In the genomic region with DNA sequence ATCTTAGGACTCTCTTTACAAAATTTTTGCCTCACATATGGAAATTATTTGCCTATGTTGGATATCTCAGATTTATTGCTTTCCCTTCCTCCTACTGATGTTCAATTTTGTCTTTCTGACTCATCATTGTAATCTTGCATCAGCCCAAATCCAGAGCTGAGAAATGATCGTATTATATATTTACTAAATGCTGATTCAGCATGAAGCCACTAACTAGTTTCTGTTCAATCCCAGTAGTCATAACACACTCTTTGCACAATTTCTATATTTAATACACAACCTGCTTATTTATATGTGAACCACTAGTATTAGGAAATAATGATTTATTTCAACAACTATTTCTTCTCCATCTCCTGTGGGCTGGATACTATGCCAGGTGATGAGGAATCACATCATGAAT, we compare ENCODE assay signal across 20 cellular contexts.
DNase-seq lines count a peak whose midpoint lies in the region; ATAC-seq, FAIRE-seq and TF ChIP-seq lines count a peak whose summit lies in the region.
"Had no signal": no experiment of that assay in that cellular context is flagged by ENCODE, and none has a peak within 500 bp of the region (broad histone marks: within the 10 kb centered on the region; RNA-seq: fewer than 3 reads in every experiment).

No MANE protein-coding gene starts in this region.

- 33% methylated on average over 1 of the region's 1 CpG for WGBS in mammary epithelial cell (ENCODE audit: low coverage, missing lambda C conversion rate)
- 100% methylated on average over 1 of the region's 1 CpG; no CpG with 5 or more reads in 1 of the 2 experiments for WGBS in H1 (ENCODE audit: extremely low coverage in 1 of 2, insufficient coverage in 1 of 2, insufficient read length in 1 of 2, insufficient replicate concordance in 2 of 2, low coverage in 1 of 2, low lambda C conversion rate in 2 of 2, missing lambda C conversion rate in 1 of 2), 2 experiments

- H3K4ac ChIP-seq in H1 (replicated peaks; ENCODE audit: insufficient read length, low read depth, low read length): no peak overlapping the region

- H4K8ac ChIP-seq in H1 (ENCODE audit: extremely low read depth, insufficient read depth, low read length): no peak overlapping the region

- no peak overlapping the region for H4K91ac ChIP-seq in H1 (replicated peaks; ENCODE audit: insufficient read length, low read length)

- H3K36me3 Mint-ChIP-seq in MCF 10A (ENCODE audit: insufficient read depth, unreplicated experiment) (no peaks in the 10 kb centered on the region), GM23338 (ENCODE audit: low read depth) (no peaks in the 10 kb centered on the region)
- H3K36me3 Mint-ChIP-seq: CD4-positive, CD25-positive, alpha-beta regulatory T cell; CD8-positive, alpha-beta T cell had no signal

- H3K4me3 Mint-ChIP-seq in MCF 10A (ENCODE audit: unreplicated experiment) (no peak overlapping the region), GM23338 (no peak overlapping the region)
- H3K4me3 Mint-ChIP-seq: B cell; CD4-positive, CD25-positive, alpha-beta regulatory T cell; CD8-positive, alpha-beta T cell; H9 had no signal

- FAIRE-seq in H1 (lab: Jason Lieb, UNC): no peak
- no peak for FAIRE-seq in GM12892 (lab: Jason Lieb, UNC)
- FAIRE-seq: G401.6 had no signal

- intact Hi-C loops in MCF 10A (cut with micrococcal nuclease) (no loop called here), mammary epithelial cell (cut with micrococcal nuclease) (no loop called here)

- dilution Hi-C loops in mammary epithelial cell (cut with HindIII; ENCODE audit: low sequenced_read_pairs): no loop called here

- ATAC-seq in GM23338: no peak
- ATAC-seq in GM18867 (IDR thresholded peaks at IDR 0.05; ENCODE audit: unreplicated experiment): no peak
- ATAC-seq: CD8-positive, alpha-beta T cell; HCT116 had no signal

- no peak overlapping the region for H3K23ac ChIP-seq in H1 (ENCODE audit: insufficient read length)

- H3K27ac ChIP-seq in mammary epithelial cell (ENCODE audit: insufficient read depth, low read depth, low read length) (no peak overlapping the region), GM23338 (ENCODE audit: low read depth) (no peak overlapping the region), SK-N-MC (peak overlapping the region; percentile 96), H1 (ENCODE audit: low read depth, low read length) (no peak overlapping the region)
- H3K27ac ChIP-seq: 22Rv1, BLaER1, C4-2B had no signal

- H3K27me3 Mint-ChIP-seq in MCF 10A (ENCODE audit: insufficient read depth, unreplicated experiment) (no peaks in the 10 kb centered on the region), GM23338 (ENCODE audit: insufficient read depth, low read depth, poor library complexity) (no peaks in the 10 kb centered on the region)
- H3K27me3 Mint-ChIP-seq: B cell; CD4-positive, CD25-positive, alpha-beta regulatory T cell had no signal

- H3K23me2 ChIP-seq in H1 (ENCODE audit: low read depth, low read length): no peaks in the 10 kb centered on the region; the same call in 1 of the 2 replicates

- H2AFZ ChIP-seq in mammary epithelial cell (ENCODE audit: low read depth, low read length) (no peak overlapping the region), GM23338 (no peak overlapping the region), H1 (ENCODE audit: low read length) (no peak overlapping the region)

- no TSS peak for BruUV-seq in MCF 10A (replicated peaks; lab: Mats Ljungman, UMichigan)
- BruUV-seq in mammary epithelial cell (replicated peaks; lab: Mats Ljungman, UMichigan): no TSS peak

- H3K4me1 ChIP-seq in mammary epithelial cell (ENCODE audit: insufficient read depth, low read length) (no peaks in the 10 kb centered on the region), GM23338 (ENCODE audit: insufficient read depth) (no peaks in the 10 kb centered on the region), H1 (replicated peaks in 1 of 4; ENCODE audit: control insufficient read depth in 3 of 4, insufficient read depth in 4 of 4, low read length in 3 of 4) (no peaks in the 10 kb centered on the region)
- H3K4me1 ChIP-seq: BLaER1, Caco-2 had no signal

- H3K9me3 Mint-ChIP-seq in MCF 10A (ENCODE audit: unreplicated experiment) (no peaks in the 10 kb centered on the region), GM23338 (no peaks in the 10 kb centered on the region)

- no peak overlapping the region for H2BK5ac ChIP-seq in H1 (ENCODE audit: low read depth, low read length)

- H3F3A ChIP-seq in GM23338 (replicated peaks; ENCODE audit: low read depth): no peaks in the 10 kb centered on the region

- TF ChIP-seq POLR2A in H1 (IDR thresholded peaks at IDR 0.05; ENCODE audit: control extremely low read depth in 1 of 2, low read depth in 2 of 2, low read length in 2 of 2) (no peak), GM12892 (IDR thresholded peaks at IDR 0.05; ENCODE audit: low read depth, low read length) (no peak)

- no peak overlapping the region for H3K4me3 ChIP-seq in mammary epithelial cell (replicated peaks in 1 of 3; ENCODE audit: insufficient read depth in 1 of 3, low read depth in 2 of 3, low read length in 3 of 3)
- H3K4me3 ChIP-seq in GM23338: no peak overlapping the region
- H3K4me3 ChIP-seq in SK-N-MC: peak overlapping the region; percentile 37
- no peak overlapping the region for H3K4me3 ChIP-seq in H1 (ENCODE audit: extremely low read depth in 1 of 4, insufficient read depth in 2 of 4, low read depth in 3 of 4, low read length in 4 of 4)
- H3K4me3 ChIP-seq: BLaER1 had no signal

- H4K20me1 ChIP-seq in mammary epithelial cell (ENCODE audit: insufficient read depth, low read length) (no peaks in the 10 kb centered on the region), GM23338 (replicated peaks; ENCODE audit: insufficient read depth) (no peaks in the 10 kb centered on the region), H1 (replicated peaks in 1 of 2; ENCODE audit: control insufficient read depth in 1 of 2, insufficient read depth in 2 of 2, low read length in 2 of 2) (no peaks in the 10 kb centered on the region)
- H4K20me1 ChIP-seq: BLaER1 had no signal

- TF ChIP-seq CTCF in MCF 10A (IDR thresholded peaks at IDR 0.05; ENCODE audit: unreplicated experiment) (no peak), mammary epithelial cell (conservative IDR thresholded peaks at IDR 0.05 in 1 of 2, IDR thresholded peaks at IDR 0.05 in 1 of 2; ENCODE audit: extremely low read depth in 1 of 2, insufficient read depth in 1 of 2, low read depth in 1 of 2, low read length in 2 of 2) (no peak), GM23338 (conservative IDR thresholded peaks at IDR 0.05; ENCODE audit: low read depth in 2 of 2) (no peak), H1 (IDR thresholded peaks at IDR 0.05; ENCODE audit: control extremely low read depth in 1 of 3, insufficient read depth in 1 of 3, low read depth in 1 of 3, low read length in 3 of 3) (no peak)

- DNase-seq in MCF 10A (ENCODE audit: unreplicated experiment) (peak; percentile 18), mammary epithelial cell (no peak), GM23338 (ENCODE audit: low spot score) (no peak), SK-N-MC (ENCODE audit: low read depth, low spot score) (peak; percentile 72), H1 (ENCODE audit: low read depth in 1 of 2, low spot score in 2 of 2) (no peak), GM12892 (ENCODE audit: insufficient read length) (no peak), Ammon's horn (ENCODE audit: low spot score) (no peak)
- DNase-seq: Caco-2; CD4-positive, CD25-positive, alpha-beta regulatory T cell; CD8-positive, alpha-beta T cell; DMS153; DND-41; H9 had no signal

- no peak overlapping the region for H2BK15ac ChIP-seq in H1 (ENCODE audit: low read length)

- no peaks in the 10 kb centered on the region for H3K79me2 ChIP-seq in mammary epithelial cell (ENCODE audit: insufficient read depth, low read length)
- H3K79me2 ChIP-seq in GM23338 (replicated peaks; ENCODE audit: insufficient read depth): no peaks in the 10 kb centered on the region
- H3K79me2 ChIP-seq in H1 (ENCODE audit: control insufficient read depth in 1 of 2, insufficient read depth in 2 of 2, low read length in 2 of 2): no peaks in the 10 kb centered on the region

- H3K14ac ChIP-seq in H1 (ENCODE audit: insufficient read length): no peak overlapping the region

- no peak overlapping the region for H3K9ac ChIP-seq in mammary epithelial cell (ENCODE audit: insufficient read depth, low read length)
- no peak overlapping the region for H3K9ac ChIP-seq in SK-N-MC (ENCODE audit: insufficient read length)
- H3K9ac ChIP-seq in H1 (replicated peaks in 1 of 4; ENCODE audit: extremely low read depth in 1 of 4, low read depth in 3 of 4, low read length in 3 of 4): no peak overlapping the region
- H3K9ac ChIP-seq: BLaER1 had no signal

- H3K27me3 ChIP-seq in mammary epithelial cell (ENCODE audit: insufficient read depth, low read length) (no peaks in the 10 kb centered on the region), GM23338 (ENCODE audit: insufficient read depth) (no peaks in the 10 kb centered on the region), H1 (replicated peaks in 1 of 4; ENCODE audit: control insufficient read depth in 3 of 4, extremely low read depth in 1 of 4, insufficient read depth in 3 of 4, low read length in 3 of 4) (no peaks in the 10 kb centered on the region)
- H3K27me3 ChIP-seq: BLaER1 had no signal

- no peak overlapping the region for H2AK5ac ChIP-seq in H1 (ENCODE audit: low read depth, low read length)

- in situ Hi-C loops in mammary epithelial cell (cut with MboI; ENCODE audit: low sequenced_read_pairs in 2 of 2): no loop called here

- no peak overlapping the region for H3K18ac ChIP-seq in H1 (ENCODE audit: extremely low read depth, low read length)

- no peak for TF ChIP-seq RAD21 in H1 (IDR thresholded peaks at IDR 0.05 in 1 of 2, conservative IDR thresholded peaks at IDR 0.05 in 1 of 2; ENCODE audit: low read depth in 2 of 2, low read length in 2 of 2)

- H3K36me3 ChIP-seq in mammary epithelial cell (ENCODE audit: insufficient read depth, low read length) (no peaks in the 10 kb centered on the region), GM23338 (ENCODE audit: insufficient read depth) (no peaks in the 10 kb centered on the region), SK-N-MC (ENCODE audit: insufficient read depth, low read length) (no peaks in the 10 kb centered on the region), H1 (ENCODE audit: control insufficient read depth in 2 of 4, insufficient read depth in 4 of 4, low read length in 3 of 4) (no peaks in the 10 kb centered on the region)
- H3K36me3 ChIP-seq: BLaER1 had no signal

- H3K56ac ChIP-seq in H1 (replicated peaks; ENCODE audit: insufficient read length, low read depth, low read length): no peak overlapping the region

- POLR2A ChIA-PET in MCF 10A (lab: Yijun Ruan, JAX): no interaction called here
- POLR2A ChIA-PET in H1 (lab: Charles Lee; ENCODE audit: partially characterized antibody): no interaction called here

- peaks cover 6% of the 10 kb centered on the region for H3K9me3 ChIP-seq in mammary epithelial cell (replicated peaks; ENCODE audit: insufficient read depth, low read length)
- H3K9me3 ChIP-seq in SK-N-MC (ENCODE audit: low read depth, low read length): peaks cover 4% of the 10 kb centered on the region; the same call in 1 of the 2 replicates
- H3K9me3 ChIP-seq in H1 (ENCODE audit: insufficient read depth in 2 of 2, low read depth in 1 of 2, low read length in 1 of 2): no peaks in the 10 kb centered on the region
- H3K9me3 ChIP-seq: BLaER1, Caco-2 had no signal

- H3K4me2 ChIP-seq in mammary epithelial cell (ENCODE audit: insufficient read depth, low read depth, low read length): no peak overlapping the region
- no peak overlapping the region for H3K4me2 ChIP-seq in GM23338
- no peak overlapping the region for H3K4me2 ChIP-seq in H1 (ENCODE audit: insufficient read depth in 1 of 2, low read depth in 2 of 2, low read length in 2 of 2)
- H3K4me2 ChIP-seq: BLaER1 had no signal

- CTCF ChIA-PET in MCF 10A (lab: Yijun Ruan, JAX) (no interaction called here), mammary epithelial cell (lab: Charles Lee; ENCODE audit: low non-redundant PET) (no interaction called here), H1 (lab: Charles Lee; ENCODE audit: partially characterized antibody) (no interaction called here)

- H3K79me1 ChIP-seq in H1 (ENCODE audit: low read depth, low read length): no peaks in the 10 kb centered on the region

- H4K5ac ChIP-seq in H1 (ENCODE audit: insufficient read length, low read depth, low read length): no peak overlapping the region

- no peak overlapping the region for H2BK20ac ChIP-seq in H1 (ENCODE audit: low read length)

- H2BK120ac ChIP-seq in H1 (replicated peaks; ENCODE audit: low read depth, low read length): no peak overlapping the region

- TF ChIP-seq EP300 in H1 (IDR thresholded peaks at IDR 0.05; ENCODE audit: borderline replicate concordance in 1 of 2, low read depth in 2 of 2, low read length in 2 of 2): no peak

- H2BK12ac ChIP-seq in H1 (ENCODE audit: low read depth, low read length): no peak overlapping the region

- H3K4me1 Mint-ChIP-seq in MCF 10A (ENCODE audit: insufficient read depth, unreplicated experiment): no peaks in the 10 kb centered on the region
- no peaks in the 10 kb centered on the region for H3K4me1 Mint-ChIP-seq in GM23338
- H3K4me1 Mint-ChIP-seq: B cell; CD4-positive, CD25-positive, alpha-beta regulatory T cell; H9 had no signal

- no peaks in the 10 kb centered on the region for H3K9me2 ChIP-seq in GM23338 (ENCODE audit: insufficient read depth)

- H3K27ac Mint-ChIP-seq in MCF 10A (ENCODE audit: low read depth, unreplicated experiment) (no peak overlapping the region), GM23338 (peak overlapping the region; percentile 34; the same call in 1 of the 2 replicates)
- H3K27ac Mint-ChIP-seq: B cell; CD4-positive, CD25-positive, alpha-beta regulatory T cell; CD8-positive, alpha-beta T cell; H9 had no signal

Comparison
In these comparisons a context has a peak if more than half of its experiments do, and no peak if none do; other contexts are left out.
1. DNase-seq: peak in MCF 10A (single experiment) and SK-N-MC (single experiment); none in mammary epithelial cell (single experiment), GM23338 (single experiment), H1 (0 of 2), GM12892 (single experiment) and Ammon's horn (single experiment).